Comparison of ENCODE assay signal across 1 cellular context in the genomic region with DNA sequence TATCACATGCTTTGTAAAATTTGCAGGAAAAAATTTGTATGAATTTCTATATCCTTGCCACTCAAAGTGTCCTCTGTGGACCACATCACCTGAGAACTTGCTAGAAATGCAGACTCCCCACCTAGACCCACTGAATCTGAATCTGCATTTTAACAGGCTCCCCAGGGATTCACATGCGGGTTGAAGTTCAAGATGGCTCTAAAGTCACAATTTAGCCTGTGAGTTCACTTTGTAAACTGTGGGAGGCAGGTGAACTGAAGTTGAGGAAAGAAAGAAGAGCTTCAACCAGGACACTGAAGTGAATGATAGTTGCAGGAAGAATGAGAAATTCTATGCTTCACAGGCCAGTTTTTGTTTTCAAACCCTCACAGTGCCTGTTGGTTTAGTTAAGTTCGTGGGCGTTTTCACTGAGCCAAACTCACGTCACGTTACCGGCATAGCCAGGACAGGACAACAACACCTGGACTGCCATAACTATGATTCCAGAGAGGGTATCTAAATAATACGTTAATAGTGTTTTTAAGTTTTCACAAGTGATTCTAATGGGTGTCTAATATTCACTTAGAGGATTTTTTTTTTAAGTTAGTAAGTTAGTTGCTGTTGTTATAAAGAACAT.
A peak's percentile ranks its signal among the peaks of the same experiment; 100 is the strongest.
TF ChIP-seq lines count a peak whose summit lies in the region.

No MANE protein-coding gene starts in this region.

TF ChIP-seq in H1, 55 proteins besides CTCF, POLR2A, EP300 and RAD21 (continued from another document):
- TF ChIP-seq NANOG (IDR thresholded peaks at IDR 0.05; ENCODE audit: insufficient read depth, low read depth, low read length, poor library complexity, severe bottlenecking): no peak
- TF ChIP-seq SP2 (IDR thresholded peaks at IDR 0.05; ENCODE audit: low read length): no peak
- TF ChIP-seq BACH1 (IDR thresholded peaks at IDR 0.05; ENCODE audit: low read length): 0 out of 2 replicates have a peak, but pooled peaks have one; percentile 11
- TF ChIP-seq EZH2 (IDR thresholded peaks at IDR 0.05; ENCODE audit: low read depth, low read length, severe bottlenecking): no peak
- TF ChIP-seq YY1 (IDR thresholded peaks at IDR 0.05; ENCODE audit: low read depth, low read length): peak; percentile 58
